Comparison of ENCODE assay signal across 34 cellular contexts in genomic region chr19:32638625-32639024, GRCh38.
"Had no signal": no experiment of that assay in that cellular context is flagged by ENCODE, and none has a peak within 500 bp of the region (broad histone marks: within the 10 kb centered on the region; RNA-seq: fewer than 3 reads in every experiment).

No MANE protein-coding gene starts in this region.

- DNase-seq: Karpas-422, Kasumi-1, MG63, MM.1S, MV-4-11, NCI-H1048, NCI-H1092, NCI-H1092 treated with DMSO at 0.1 percent for 48 hours, NCI-H1105, NCI-H1105 treated with DMSO at 0.1 percent for 48 hours, NCI-H1417, NCI-H1417 treated with DMSO at 0.1 percent for 48 hours, NCI-H1436, NCI-H1436 treated with DMSO at 0.1 percent for 48 hours, NCI-H1694, NCI-H1694 treated with DMSO at 0.1 percent for 48 hours, NCI-H187, NCI-H187 treated with DMSO at 0.1 percent for 48 hours, NCI-H1930, NCI-H2029, NCI-H2029 treated with DMSO at 0.1 percent for 48 hours, NCI-H2081, NCI-H2081 treated with DMSO at 0.1 percent for 48 hours, NCI-H2107, NCI-H2171, NCI-H2171 treated with DMSO at 0.1 percent for 48 hours, NCI-H2227 treated with DMSO at 0.1 percent for 48 hours, NCI-H226, NCI-H345, NCI-H446, NCI-H446 treated with DMSO at 0.1 percent for 48 hours, NCI-H510A, NCI-H510A treated with DMSO at 0.1 percent for 48 hours had no signal

- H3K9ac ChIP-seq: KMS-11 had no signal

- H3K27ac ChIP-seq: KMS-11 had no signal

- H3K9me3 ChIP-seq: MG63 had no signal

- H3K27me3 ChIP-seq: MG63 had no signal

- H3K4me2 ChIP-seq: KMS-11 had no signal

- H3K4me3 ChIP-seq: MG63 had no signal
